In the genomic region with DNA sequence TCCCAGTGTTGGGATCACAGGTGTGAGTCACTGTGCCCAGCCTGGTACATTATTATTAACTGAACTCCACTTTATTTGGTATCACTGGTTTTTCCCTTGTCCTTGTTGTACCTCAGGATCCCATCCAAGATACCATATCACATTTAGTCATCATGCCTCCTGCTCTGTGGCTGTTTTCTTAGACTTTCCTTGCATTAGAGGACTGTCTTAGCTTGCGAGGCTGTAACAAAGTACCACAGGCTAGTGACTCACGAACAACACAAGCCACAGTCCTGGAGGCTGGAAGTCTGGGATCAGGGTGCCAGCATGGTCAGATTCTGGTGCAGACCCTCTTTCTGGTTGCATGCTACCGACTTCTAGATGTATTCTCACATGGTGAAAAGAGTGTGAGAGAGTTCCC, we compare ENCODE assay signal across 20 cellular contexts. TPM values are rescaled to one million over a fixed set of nuclear protein-coding genes. Genes with fewer than 3 reads are reported as not detected.
DNase-seq lines count a peak whose midpoint lies in the region; FAIRE-seq and TF ChIP-seq lines count a peak whose summit lies in the region.
"Had no signal": no experiment of that assay in that cellular context is flagged by ENCODE, and none has a peak within 500 bp of the region (broad histone marks: within the 10 kb centered on the region; RNA-seq: fewer than 3 reads in every experiment).

No MANE protein-coding gene starts in this region.

- intact Hi-C loops in colonic mucosa (cut with DNase I) = no loop called here

- H3K36me3 ChIP-seq in H1 (ENCODE audit: control insufficient read depth in 2 of 4, insufficient read depth in 4 of 4, low read length in 3 of 4) (0 out of 8 replicates have a peak, but pooled peaks cover 0 to 3% (median 0%) of the 10 kb centered on the region in 4 experiments), neuronal stem cell (replicated peaks in 1 of 2; ENCODE audit: control insufficient read depth in 2 of 2, insufficient read depth in 2 of 2, low read length in 2 of 2) (peaks cover 9 to 40% of the 10 kb centered on the region in 2 donors), SJCRH30 (peaks cover 4% of the 10 kb centered on the region), colonic mucosa (no peaks in the 10 kb centered on the region)

- no peak for TF ChIP-seq RAD21 in H1 (IDR thresholded peaks at IDR 0.05 in 1 of 2, conservative IDR thresholded peaks at IDR 0.05 in 1 of 2; ENCODE audit: low read depth in 2 of 2, low read length in 2 of 2)

- H3K18ac ChIP-seq in H1 (ENCODE audit: extremely low read depth, low read length) (no peak overlapping the region), neuronal stem cell (ENCODE audit: low read length) (no peak overlapping the region)

- H3K4ac ChIP-seq in H1 (replicated peaks; ENCODE audit: insufficient read length, low read depth, low read length) (no peak overlapping the region), neuronal stem cell (ENCODE audit: low read length) (no peak overlapping the region)

- H2BK12ac ChIP-seq in H1 (ENCODE audit: low read depth, low read length) (no peak overlapping the region), neuronal stem cell (ENCODE audit: low read length) (no peak overlapping the region)

- no peak for TF ChIP-seq POLR2A in H1 (IDR thresholded peaks at IDR 0.05; ENCODE audit: control extremely low read depth in 1 of 2, low read depth in 2 of 2, low read length in 2 of 2)

- H3K9ac ChIP-seq in H1 (replicated peaks in 1 of 4; ENCODE audit: extremely low read depth in 1 of 4, low read depth in 3 of 4, low read length in 3 of 4) = no peak overlapping the region
- no peak overlapping the region for H3K9ac ChIP-seq in neuronal stem cell (ENCODE audit: low read depth, low read length, poor library complexity)
- no peak overlapping the region for H3K9ac ChIP-seq in colonic mucosa (ENCODE audit: low read depth in 2 of 2, low read length in 2 of 2)

- WGBS in H1 (ENCODE audit: extremely low coverage in 1 of 2, insufficient coverage in 1 of 2, insufficient read length in 1 of 2, insufficient replicate concordance in 2 of 2, low coverage in 1 of 2, low lambda C conversion rate in 2 of 2, missing lambda C conversion rate in 1 of 2), 2 experiments = 88% methylated on average over 3 of the region's 3 CpGs; no CpG with 5 or more reads in 1 of the 2 experiments
- no CpG with 5 or more reads among the region's 3 CpGs for WGBS in neuronal stem cell (ENCODE audit: extremely low coverage in 2 of 2, insufficient read length in 2 of 2, insufficient replicate concordance in 1 of 2), 2 donors

- in situ Hi-C loops in Caki2 (cut with HindIII; ENCODE audit: low pct_unique_long_range_greater_than_20kb, low sequenced_read_pairs) (no loop called here), GM13976 (cut with MboI; ENCODE audit: low sequenced_read_pairs, unreplicated experiment) (no loop called here)

- H2BK120ac ChIP-seq in H1 (replicated peaks; ENCODE audit: low read depth, low read length) (no peak overlapping the region), neuronal stem cell (ENCODE audit: low read depth, low read length) (no peak overlapping the region)

- H3K79me1 ChIP-seq in H1 (ENCODE audit: low read depth, low read length) (peaks cover 8% of the 10 kb centered on the region), neuronal stem cell (ENCODE audit: low read depth, low read length) (peaks cover 19% of the 10 kb centered on the region)

- H4K5ac ChIP-seq in H1 (ENCODE audit: insufficient read length, low read depth, low read length) = no peak overlapping the region

- H3K56ac ChIP-seq in H1 (replicated peaks; ENCODE audit: insufficient read length, low read depth, low read length) = no peak overlapping the region

- H3K4me2 ChIP-seq in H1 (ENCODE audit: insufficient read depth in 1 of 2, low read depth in 2 of 2, low read length in 2 of 2) (no peak overlapping the region), neuronal stem cell (ENCODE audit: insufficient read depth, low read length, poor library complexity, severe bottlenecking) (no peak overlapping the region)
- H3K4me2 ChIP-seq: GM23338 had no signal

- CTCF ChIA-PET in RWPE1 (lab: Yijun Ruan, JAX) = no interaction called here
- CTCF ChIA-PET in H1 (lab: Charles Lee; ENCODE audit: partially characterized antibody) = interaction anchor here (0.7 kb wide), 1 partner anchor 10 kb away, joined by 3 read pairs; no protein-coding TSS in a partner anchor

- H4K20me1 ChIP-seq in H1 (replicated peaks in 1 of 2; ENCODE audit: control insufficient read depth in 1 of 2, insufficient read depth in 2 of 2, low read length in 2 of 2) = peaks cover 0 to 15% of the 10 kb centered on the region in 2 experiments

- H2AFZ ChIP-seq in H1 (ENCODE audit: low read length) = no peak overlapping the region
- no peak overlapping the region for H2AFZ ChIP-seq in neuronal stem cell (ENCODE audit: low read length)
- H2AFZ ChIP-seq: GM23338 had no signal

- H2AK5ac ChIP-seq in H1 (ENCODE audit: low read depth, low read length) (no peak overlapping the region; the same call in 1 of the 2 replicates), neuronal stem cell (ENCODE audit: low read depth, low read length) (no peak overlapping the region)

- no peak for TF ChIP-seq EP300 in H1 (IDR thresholded peaks at IDR 0.05; ENCODE audit: borderline replicate concordance in 1 of 2, low read depth in 2 of 2, low read length in 2 of 2)

- H2BK20ac ChIP-seq in H1 (ENCODE audit: low read length) = no peak overlapping the region

- H3K4me3 ChIP-seq in H1 (ENCODE audit: extremely low read depth in 1 of 4, insufficient read depth in 2 of 4, low read depth in 3 of 4, low read length in 4 of 4) = no peak overlapping the region
- no peak overlapping the region for H3K4me3 ChIP-seq in neuronal stem cell (ENCODE audit: low read length in 2 of 2)
- no peak overlapping the region for H3K4me3 ChIP-seq in SJCRH30
- no peak overlapping the region for H3K4me3 ChIP-seq in colonic mucosa
- H3K4me3 ChIP-seq: GM23338, SK-N-MC had no signal

- no peak for TF ChIP-seq CTCF in RWPE1 (conservative IDR thresholded peaks at IDR 0.05; ENCODE audit: low read depth)
- no peak for TF ChIP-seq CTCF in H1 (IDR thresholded peaks at IDR 0.05; ENCODE audit: control extremely low read depth in 1 of 3, insufficient read depth in 1 of 3, low read depth in 1 of 3, low read length in 3 of 3)
- TF ChIP-seq CTCF in GM13976 (IDR thresholded peaks at IDR 0.05; ENCODE audit: borderline replicate concordance, control extremely low read depth, extremely low read depth, insufficient read depth, missing control alignments) = no peak
- no peak for TF ChIP-seq CTCF in colonic mucosa (IDR thresholded peaks at IDR 0.05)

- H3K27ac ChIP-seq in RWPE1 = peak overlapping the region; percentile 14
- no peak overlapping the region for H3K27ac ChIP-seq in H1 (ENCODE audit: low read depth, low read length)
- no peak overlapping the region for H3K27ac ChIP-seq in neuronal stem cell (replicated peaks; ENCODE audit: low read length)
- no peak overlapping the region for H3K27ac ChIP-seq in SJCRH30
- no peak overlapping the region for H3K27ac ChIP-seq in colonic mucosa
- H3K27ac ChIP-seq: SK-N-MC had no signal

- H4K91ac ChIP-seq in H1 (replicated peaks; ENCODE audit: insufficient read length, low read length) = no peak overlapping the region
- no peak overlapping the region for H4K91ac ChIP-seq in neuronal stem cell (ENCODE audit: low read depth, low read length, poor library complexity)

- H2BK15ac ChIP-seq in H1 (ENCODE audit: low read length) (no peak overlapping the region), neuronal stem cell (ENCODE audit: low read length) (no peak overlapping the region)

- POLR2A ChIA-PET in RWPE1 (lab: Yijun Ruan, JAX; ENCODE audit: low non-redundant PET) (no interaction called here), H1 (lab: Charles Lee; ENCODE audit: partially characterized antibody) (no interaction called here)

- peaks cover 24 to 83% of the 10 kb centered on the region in 2 experiments for H3K79me2 ChIP-seq in H1 (ENCODE audit: control insufficient read depth in 1 of 2, insufficient read depth in 2 of 2, low read length in 2 of 2)

- H4K8ac ChIP-seq in H1 (ENCODE audit: extremely low read depth, insufficient read depth, low read length) (no peak overlapping the region), neuronal stem cell (ENCODE audit: low read depth, low read length) (no peak overlapping the region)

- DNase-seq in Caki2 (ENCODE audit: low read depth) (peak; percentile 26), RWPE1 (ENCODE audit: low spot score) (no peak), H1 (ENCODE audit: low read depth in 1 of 2, low spot score in 2 of 2) (no peak), neuronal stem cell (ENCODE audit: low spot score) (no peak), SJCRH30 (no peak), COR-L47 (lab: John Stamatoyannopoulos, UW) (no peak), GM13976 (ENCODE audit: low spot score) (no peak), colonic mucosa (no peak)
- DNase-seq: activated CD4-positive, alpha-beta memory T cell treated with anti-CD3 and anti-CD28 coated beads for 36 hours; activated naive CD8-positive, alpha-beta T cell treated with anti-CD3 and anti-CD28 coated beads, Interleukin-2, amount 50 U/mL, for 24 hours; activated T-cell treated with anti-CD3 and anti-CD28 coated beads, Interleukin-2, amount 50 U/mL, for 72 hours; cortex of kidney; erythroblast; hippocampal formation; MM.1S; NCI-H187 treated with DMSO at 0.1 percent for 48 hours; NCI-H510A; stimulated activated naive B cell treated with anti-CD40 and anti-IgM and Interleukin-4, amounts not matched to agents 10 μg/mL and 1 μg/mL and 100 μg/mL, for 72 hours had no signal

- H2BK5ac ChIP-seq in H1 (ENCODE audit: low read depth, low read length) (no peak overlapping the region), neuronal stem cell (ENCODE audit: low read length) (no peak overlapping the region)

- H3K27me3 ChIP-seq in H1 (replicated peaks in 1 of 4; ENCODE audit: control insufficient read depth in 3 of 4, extremely low read depth in 1 of 4, insufficient read depth in 3 of 4, low read length in 3 of 4) (no peaks in the 10 kb centered on the region), neuronal stem cell (ENCODE audit: control insufficient read depth in 3 of 3, insufficient read depth in 3 of 3, low read depth in 1 of 3, low read length in 3 of 3) (peaks cover 0 to 1% (median 0%) of the 10 kb centered on the region in 3 experiments), SJCRH30 (no peaks in the 10 kb centered on the region), colonic mucosa (no peaks in the 10 kb centered on the region)

- H3K9me3 ChIP-seq in H1 (ENCODE audit: insufficient read depth in 2 of 2, low read depth in 1 of 2, low read length in 1 of 2) (no peaks in the 10 kb centered on the region), neuronal stem cell (replicated peaks in 1 of 2; ENCODE audit: control insufficient read depth in 2 of 2, insufficient read depth in 1 of 2, low read depth in 1 of 2, low read length in 2 of 2) (peaks cover 2 to 3% of the 10 kb centered on the region in 2 donors), SJCRH30 (replicated peaks) (no peaks in the 10 kb centered on the region), colonic mucosa (no peaks in the 10 kb centered on the region)

- no peaks in the 10 kb centered on the region for H3K23me2 ChIP-seq in H1 (ENCODE audit: low read depth, low read length)

- peak overlapping the region; percentile 77 for H3K14ac ChIP-seq in H1 (ENCODE audit: insufficient read length)
- peak overlapping the region; percentile 89 for H3K14ac ChIP-seq in neuronal stem cell (ENCODE audit: low read length)

- FAIRE-seq in H1 (lab: Jason Lieb, UNC) = no peak

- H3K23ac ChIP-seq in H1 (ENCODE audit: insufficient read length) = no peak overlapping the region
- no peak overlapping the region for H3K23ac ChIP-seq in neuronal stem cell (ENCODE audit: low read depth, low read length, poor library complexity)

- H3K4me1 ChIP-seq in H1 (replicated peaks in 1 of 4; ENCODE audit: control insufficient read depth in 3 of 4, insufficient read depth in 4 of 4, low read length in 3 of 4) (no peaks in the 10 kb centered on the region), neuronal stem cell (ENCODE audit: control insufficient read depth in 2 of 2, insufficient read depth in 1 of 2, low read depth in 1 of 2, low read length in 2 of 2) (no peaks in the 10 kb centered on the region), SJCRH30 (no peaks in the 10 kb centered on the region), colonic mucosa (no peaks in the 10 kb centered on the region)

RNA-seq across cellular contexts. Expression of gene KLC1, which starts 12.2 kb away (rescaled TPM):
- 55.8 and 80.3 TPM in 2 replicates for total RNA-seq in Caki2 (2014; rRNA removed; shearing (Covaris generic); ENCODE audit: low replicate concordance)
- total RNA-seq in H1 (2021; fragmentation: NEBNext Ultra II Directional; extraction: Animal tissue kit (Norgen Biotek cat#: 25700)) = 130 and 134 TPM in 2 replicates
- 84.6 and 123 TPM in 2 replicates for polyA plus RNA-seq in H1 (2011; rRNA removed)
- 180 TPM for polyA plus RNA-seq in H1 (2011; cell fraction: cytosol; rRNA removed)
- 156 TPM for polyA plus RNA-seq in H1 (2011; cell fraction: nucleus; rRNA removed)
- polyA plus RNA-seq in H1 (2012, experiment 1 of 2) = 95.8 to 111 TPM (median 101 TPM) in 4 replicates
- 24.2 TPM for polyA plus RNA-seq in H1 (2012, experiment 2 of 2)
- polyA plus RNA-seq in H1 (2013, experiment 1 of 2) = 73.2 TPM
- polyA plus RNA-seq in H1 (2013, experiment 2 of 2) = 65.8 TPM
- 64.1 and 66.9 TPM in 2 replicates for polyA minus RNA-seq in H1 (2011; rRNA and poly(A)+ RNA removed)
- polyA minus RNA-seq in H1 (2011; cell fraction: cytosol; rRNA and poly(A)+ RNA removed) = 83.5 TPM
- polyA minus RNA-seq in H1 (2011; cell fraction: nucleus; rRNA and poly(A)+ RNA removed) = 96.2 TPM
- polyA plus RNA-seq in neuronal stem cell (2013, experiment 1 of 2) = 98.0 TPM
- polyA plus RNA-seq in neuronal stem cell (2013, experiment 2 of 2) = 101 TPM
- 156 and 175 TPM in 2 replicates for total RNA-seq in SJCRH30 (2014; rRNA removed; shearing (Covaris generic))
- 100 to 1,000 TPM in 1 of 2 donors, 10 to 100 TPM in 1; 78.1 to 112 TPM for total RNA-seq in colonic mucosa
